Comparison of ENCODE assay signal across 29 cellular contexts in genomic region chr18:68800075-68800474, GRCh38. TPM values are rescaled to one million over a fixed set of nuclear protein-coding genes. Genes with fewer than 3 reads are reported as not detected.
A peak's percentile ranks its signal among the peaks of the same experiment; 100 is the strongest.
DNase-seq lines count a peak whose midpoint lies in the region; ATAC-seq and TF ChIP-seq lines count a peak whose summit lies in the region.
"Had no signal": no experiment of that assay in that cellular context is flagged by ENCODE, and none has a peak within 500 bp of the region (broad histone marks: within the 10 kb centered on the region; RNA-seq: fewer than 3 reads in every experiment).

No MANE protein-coding gene starts in this region.

- H3K4me3 Mint-ChIP-seq in GM23338 (no peak overlapping the region), osteocyte (ENCODE audit: unreplicated experiment) (no peak overlapping the region)
- no peak overlapping the region for H3K4me3 Mint-ChIP-seq in CD8-positive, alpha-beta memory T cell
- H3K4me3 Mint-ChIP-seq: activated CD8-positive, alpha-beta T cell treated with anti-CD3 and anti-CD28 coated beads for 36 hours; activated naive CD8-positive, alpha-beta T cell; natural killer cell treated with Interleukin-12 subunit alpha and Interleukin-12 subunit beta and Interleukin-15 and Interleukin-18, amount 100 ng/mL, for 72 hours; stimulated activated naive B cell treated with anti-CD40 and anti-IgM and Interleukin-4, amounts not matched to agents 10 μg/mL and 1 μg/mL and 100 μg/mL, for 72 hours; T-helper 1 cell treated with Interleukin-12 subunit alpha and Interleukin-12 subunit beta and Interleukin-4 antibody, amounts not matched to agents 30 μg/mL and 1 μg/mL, for 36 hours had no signal

- TF ChIP-seq CTCF in GM23338 (conservative IDR thresholded peaks at IDR 0.05; ENCODE audit: low read depth in 2 of 2) (no peak), fibroblast of villous mesenchyme (IDR thresholded peaks at IDR 0.05; ENCODE audit: insufficient read depth, low read depth, low read length) (no peak), osteocyte (IDR thresholded peaks at IDR 0.05) (no peak)

- CTCF ChIA-PET in CD8-positive, alpha-beta memory T cell (lab: Charles Lee) = no interaction called here

- peaks cover 13% of the 10 kb centered on the region for H3K9me2 ChIP-seq in GM23338 (ENCODE audit: insufficient read depth)
- H3K9me2 ChIP-seq: SK-N-SH had no signal

- H3K27ac Mint-ChIP-seq in GM23338 = peak overlapping the region; percentile 2; the same call in 1 of the 2 replicates
- H3K27ac Mint-ChIP-seq in osteocyte (ENCODE audit: unreplicated experiment) = peak overlapping the region; percentile 24
- no peak overlapping the region for H3K27ac Mint-ChIP-seq in CD8-positive, alpha-beta memory T cell
- H3K27ac Mint-ChIP-seq: activated CD8-positive, alpha-beta T cell treated with anti-CD3 and anti-CD28 coated beads for 36 hours; activated naive CD8-positive, alpha-beta T cell; natural killer cell treated with Interleukin-12 subunit alpha and Interleukin-12 subunit beta and Interleukin-15 and Interleukin-18, amount 100 ng/mL, for 72 hours; stimulated activated naive B cell treated with anti-CD40 and anti-IgM and Interleukin-4, amounts not matched to agents 10 μg/mL and 1 μg/mL and 100 μg/mL, for 72 hours; T-helper 1 cell treated with Interleukin-12 subunit alpha and Interleukin-12 subunit beta and Interleukin-4 antibody, amounts not matched to agents 30 μg/mL and 1 μg/mL, for 36 hours had no signal

- 0 out of 2 replicates have a peak, but pooled peaks cover 7% of the 10 kb centered on the region for H3K4me1 ChIP-seq in GM23338 (ENCODE audit: insufficient read depth)
- no peaks in the 10 kb centered on the region for H3K4me1 ChIP-seq in CD8-positive, alpha-beta memory T cell (ENCODE audit: insufficient read depth, low read length)
- H3K4me1 ChIP-seq: HAP-1, pancreas, right atrium auricular region had no signal

- POLR2A ChIA-PET in CD8-positive, alpha-beta memory T cell (lab: Charles Lee) = no interaction called here

- no peaks in the 10 kb centered on the region for H3K36me3 Mint-ChIP-seq in GM23338 (ENCODE audit: low read depth)
- peaks cover 4% of the 10 kb centered on the region for H3K36me3 Mint-ChIP-seq in osteocyte (ENCODE audit: unreplicated experiment)
- no peaks in the 10 kb centered on the region for H3K36me3 Mint-ChIP-seq in CD8-positive, alpha-beta memory T cell
- H3K36me3 Mint-ChIP-seq: activated naive CD8-positive, alpha-beta T cell; natural killer cell treated with Interleukin-12 subunit alpha and Interleukin-12 subunit beta and Interleukin-15 and Interleukin-18, amount 100 ng/mL, for 72 hours; stimulated activated naive B cell treated with anti-CD40 and anti-IgM and Interleukin-4, amounts not matched to agents 10 μg/mL and 1 μg/mL and 100 μg/mL, for 72 hours had no signal

- ATAC-seq in GM23338 (no peak; the same call in 2 of the 3 replicates), HG02970 (IDR thresholded peaks at IDR 0.05; ENCODE audit: low FRiP score, unreplicated experiment) (no peak)
- ATAC-seq: activated CD8-positive, alpha-beta T cell treated with anti-CD3 and anti-CD28 coated beads for 36 hours; heart left ventricle; HepG2; left colon; natural killer cell treated with Interleukin-12 subunit alpha and Interleukin-12 subunit beta and Interleukin-15 and Interleukin-18, amount 100 ng/mL, for 72 hours; pancreas; stimulated activated naive B cell treated with anti-CD40 and anti-IgM and Interleukin-4, amounts not matched to agents 10 μg/mL and 1 μg/mL and 100 μg/mL, for 72 hours had no signal

- no peaks in the 10 kb centered on the region for H3K9me3 Mint-ChIP-seq in GM23338
- H3K9me3 Mint-ChIP-seq in osteocyte (ENCODE audit: unreplicated experiment) = no peaks in the 10 kb centered on the region
- H3K9me3 Mint-ChIP-seq in CD8-positive, alpha-beta memory T cell = no peaks in the 10 kb centered on the region
- H3K9me3 Mint-ChIP-seq: activated CD8-positive, alpha-beta T cell treated with anti-CD3 and anti-CD28 coated beads for 36 hours; stimulated activated naive B cell treated with anti-CD40 and anti-IgM and Interleukin-4, amounts not matched to agents 10 μg/mL and 1 μg/mL and 100 μg/mL, for 72 hours; T-helper 1 cell treated with Interleukin-12 subunit alpha and Interleukin-12 subunit beta and Interleukin-4 antibody, amounts not matched to agents 30 μg/mL and 1 μg/mL, for 36 hours had no signal

- no peaks in the 10 kb centered on the region for H3K79me2 ChIP-seq in GM23338 (replicated peaks; ENCODE audit: insufficient read depth)

- H3K27me3 Mint-ChIP-seq in GM23338 (ENCODE audit: insufficient read depth, low read depth, poor library complexity) (no peaks in the 10 kb centered on the region), osteocyte (ENCODE audit: unreplicated experiment) (no peaks in the 10 kb centered on the region)
- no peaks in the 10 kb centered on the region for H3K27me3 Mint-ChIP-seq in CD8-positive, alpha-beta memory T cell
- H3K27me3 Mint-ChIP-seq: activated CD8-positive, alpha-beta T cell treated with anti-CD3 and anti-CD28 coated beads for 36 hours; activated naive CD8-positive, alpha-beta T cell; natural killer cell treated with Interleukin-12 subunit alpha and Interleukin-12 subunit beta and Interleukin-15 and Interleukin-18, amount 100 ng/mL, for 72 hours; stimulated activated naive B cell treated with anti-CD40 and anti-IgM and Interleukin-4, amounts not matched to agents 10 μg/mL and 1 μg/mL and 100 μg/mL, for 72 hours had no signal

- H3F3A ChIP-seq in GM23338 (replicated peaks; ENCODE audit: low read depth) = no peaks in the 10 kb centered on the region

- no peaks in the 10 kb centered on the region for H3K9me3 ChIP-seq in CD8-positive, alpha-beta memory T cell (ENCODE audit: low read length)
- H3K9me3 ChIP-seq: BLaER1, HAP-1, heart left ventricle, pancreas, right atrium auricular region, SK-N-SH had no signal

- no peak overlapping the region for H3K4me2 ChIP-seq in GM23338
- H3K4me2 ChIP-seq: BLaER1, SK-N-SH had no signal

- no peaks in the 10 kb centered on the region for H4K20me1 ChIP-seq in GM23338 (replicated peaks; ENCODE audit: insufficient read depth)
- H4K20me1 ChIP-seq: BLaER1 had no signal

- H3K27ac ChIP-seq in GM23338 (ENCODE audit: low read depth) = no peak overlapping the region
- H3K27ac ChIP-seq in CD8-positive, alpha-beta memory T cell (ENCODE audit: low read depth, low read length) = no peak overlapping the region
- H3K27ac ChIP-seq: BLaER1, HL-60, pancreas, right atrium auricular region had no signal

- H3K4me3 ChIP-seq in GM23338 = no peak overlapping the region
- peak overlapping the region; percentile 64 for H3K4me3 ChIP-seq in fibroblast of villous mesenchyme (ENCODE audit: low read depth, low read length)
- H3K4me3 ChIP-seq in CD8-positive, alpha-beta memory T cell (ENCODE audit: low read length) = no peak overlapping the region
- H3K4me3 ChIP-seq: BLaER1, HAP-1, pancreas had no signal

- H3K27me3 ChIP-seq in GM23338 (ENCODE audit: insufficient read depth) = no peaks in the 10 kb centered on the region
- no peaks in the 10 kb centered on the region for H3K27me3 ChIP-seq in CD8-positive, alpha-beta memory T cell (ENCODE audit: insufficient read depth, low read length, poor library complexity, severe bottlenecking)
- H3K27me3 ChIP-seq: BLaER1, heart left ventricle, pancreas, right atrium auricular region had no signal

- H3K4me1 Mint-ChIP-seq in GM23338 = peaks cover 13% of the 10 kb centered on the region; the same call in 2 of the 3 replicates
- peaks cover 39% of the 10 kb centered on the region for H3K4me1 Mint-ChIP-seq in osteocyte (ENCODE audit: unreplicated experiment)
- no peaks in the 10 kb centered on the region for H3K4me1 Mint-ChIP-seq in CD8-positive, alpha-beta memory T cell
- H3K4me1 Mint-ChIP-seq: stimulated activated naive B cell treated with anti-CD40 and anti-IgM and Interleukin-4, amounts not matched to agents 10 μg/mL and 1 μg/mL and 100 μg/mL, for 72 hours had no signal

- H2AFZ ChIP-seq in GM23338 = no peak overlapping the region

- no peaks in the 10 kb centered on the region for H3K36me3 ChIP-seq in GM23338 (ENCODE audit: insufficient read depth)
- no peaks in the 10 kb centered on the region for H3K36me3 ChIP-seq in CD8-positive, alpha-beta memory T cell (ENCODE audit: insufficient read depth, low read length)
- H3K36me3 ChIP-seq: BLaER1, HAP-1, heart left ventricle, pancreas, right atrium auricular region had no signal

- DNase-seq in GM23338 (ENCODE audit: low spot score) (peak; percentile 59), astrocyte of the hippocampus (ENCODE audit: low read depth, low spot score) (peak; percentile 65), fibroblast of villous mesenchyme (ENCODE audit: low read depth) (peak; percentile 25), osteocyte (ENCODE audit: extremely low spot score, unreplicated experiment) (no peak), foreskin melanocyte (no peak)
- no peak for DNase-seq in activated naive CD4-positive, alpha-beta T cell treated with Interleukin-2 at 50 U/mL for 16 hours
- DNase-seq in CD8-positive, alpha-beta memory T cell = no peak
- DNase-seq: activated CD4-positive, alpha-beta T cell treated with anti-CD3 and anti-CD28 coated beads for 1 hour; activated CD8-positive, alpha-beta T cell treated with anti-CD3 and anti-CD28 coated beads for 36 hours; anterior cingulate cortex; cerebellar nuclear complex; heart left ventricle; left colon; NCI-H1092; NCI-H187; NCI-H2171; NCI-H510A; pancreas; SK-N-SH; stimulated activated naive B cell treated with anti-CD40 and anti-IgM and Interleukin-4, amounts not matched to agents 10 μg/mL and 1 μg/mL and 100 μg/mL, for 72 hours had no signal

TF ChIP-seq in GM23338, 12 proteins besides CTCF, POLR2A, EP300 and RAD21 (continues in another document):
- TF ChIP-seq JUNB (IDR thresholded peaks at IDR 0.05; ENCODE audit: unreplicated experiment) (no peak), CREB1 (CRISPR knock-in tag; IDR thresholded peaks at IDR 0.05; ENCODE audit: low read depth) (no peak), STAT1 (IDR thresholded peaks at IDR 0.05; ENCODE audit: unreplicated experiment) (no peak), EZH2phosphoT487 (IDR thresholded peaks at IDR 0.05; ENCODE audit: unreplicated experiment) (no peak), ETS1 (IDR thresholded peaks at IDR 0.05) (no peak), ZNF114 (CRISPR knock-in tag; IDR thresholded peaks at IDR 0.05) (no peak)

RNA-seq across cellular contexts. Expression of gene CCDC102B, which starts 2.2 kb away (rescaled TPM):
- 0.16 and 1.3 TPM in 2 replicates for total RNA-seq in GM23338 (2014; rRNA removed; shearing (Covaris generic))
- 2.1 and 3.4 TPM in 2 replicates for polyA plus RNA-seq in GM23338 (2016; fragmentation: Nextera tagmentation; extraction: Ambion mirVana)
- 10.4 and 20.9 TPM in 2 replicates for total RNA-seq in fibroblast of villous mesenchyme
- 18.5 and 18.9 TPM in 2 replicates for total RNA-seq in osteocyte
- 1 to 10 TPM in 1 of 2 experiments, under 1 TPM in 1; 0.75 to 1.1 TPM for total RNA-seq in CD8-positive, alpha-beta memory T cell
- polyA plus RNA-seq in CD8-positive, alpha-beta memory T cell = 4.7 TPM

Comparison
In these comparisons a context has a peak if more than half of its experiments do, and no peak if none do; other contexts are left out.
1. DNase-seq: peak in GM23338 (single experiment), astrocyte of the hippocampus (single experiment) and fibroblast of villous mesenchyme (single experiment); none in osteocyte (single experiment), foreskin melanocyte (single experiment), activated naive CD4-positive, alpha-beta T cell treated with Interleukin-2 at 50 U/mL for 16 hours (single experiment) and CD8-positive, alpha-beta memory T cell (0 of 5).
2. H3K27ac Mint-ChIP-seq: peak in GM23338 (single experiment) and osteocyte (single experiment); none in CD8-positive, alpha-beta memory T cell (0 of 8).